ENCODE assay signal across 34 cellular contexts in genomic region chr11:28777126-28777525, GRCh38.
"Had no signal": no experiment of that assay in that cellular context is flagged by ENCODE, and none has a peak within 500 bp of the region (broad histone marks: within the 10 kb centered on the region; RNA-seq: fewer than 3 reads in every experiment).

No MANE protein-coding gene starts in this region.

- H3K4me3 ChIP-seq: adrenal gland, Peyer's patch had no signal

- H3K27me3 ChIP-seq: adrenal gland, Peyer's patch had no signal

- DNase-seq: activated CD4-positive, alpha-beta memory T cell treated with anti-CD3 and anti-CD28 coated beads for 36 hours; activated CD4-positive, alpha-beta T cell treated with anti-CD3 and anti-CD28 coated beads for 36 hours; activated CD4-positive, alpha-beta T cell treated with anti-CD3 and anti-CD28 coated beads, Interleukin-2, amount 50 U/mL, for 1 hour; activated CD8-positive, alpha-beta memory T cell treated with anti-CD3 and anti-CD28 coated beads, Interleukin-2, amount 50 U/mL, for 4 hours; activated gamma-delta T cell treated with Interleukin-2 at 50 U/mL for 16 hours; activated naive CD4-positive, alpha-beta T cell treated with anti-CD3 and anti-CD28 coated beads for 36 hours; activated T-cell treated with anti-CD3 and anti-CD28 coated beads for 4 hours; activated T-cell treated with anti-CD3 and anti-CD28 coated beads, Interleukin-2, amount 50 U/mL, for 4 hours; adrenal gland; central memory CD4-positive, alpha-beta T cell; NCI-H1092 treated with DMSO at 0.1 percent for 48 hours; NCI-H1417; NCI-H146; NCI-H187; NCI-H2029 treated with DMSO at 0.1 percent for 48 hours; NCI-H2107; NCI-H2171; NCI-H510A; NCI-H526; NCI-H748 treated with DMSO at 0.1 percent for 48 hours; NK-92 treated with Interleukin-12 subunit alpha and Interleukin-12 subunit beta, amount 100 ng/mL, for 24 hours; PC-3; Peyer's patch; SIG-M5 had no signal

- H3K27ac ChIP-seq: adrenal gland, Peyer's patch, RWPE1 had no signal

- H3K27ac Mint-ChIP-seq: activated CD4-positive, alpha-beta memory T cell treated with anti-CD3 and anti-CD28 coated beads for 36 hours; activated CD4-positive, alpha-beta T cell treated with anti-CD3 and anti-CD28 coated beads for 36 hours; activated naive CD4-positive, alpha-beta T cell treated with anti-CD3 and anti-CD28 coated beads for 36 hours; activated naive CD4-positive, alpha-beta T cell treated with anti-CD3 and anti-CD28 coated beads, Interleukin-2, amount 50 U/mL, for 72 hours; activated T-helper 1 cell treated with anti-CD3 and anti-CD28 coated beads, Interleukin-12 subunit alpha, Interleukin-12 subunit beta, Interleukin-2, Interleukin-4 antibody, amounts not matched to agents 30 ng/mL and 10 ng/mL and 1 ng/mL, durations not matched to agents 14 hours and 24 hours and 36 hours; brain; T-helper 1 cell treated with Interleukin-12 subunit alpha and Interleukin-12 subunit beta and Interleukin-4 antibody, amounts not matched to agents 30 μg/mL and 1 μg/mL, for 36 hours; T-helper 2 cell treated with Interferon-gamma antibody and Interleukin-4, amounts not matched to agents 5 μg/mL and 100 μg/mL, for 36 hours had no signal

- H3K4me3 Mint-ChIP-seq: activated CD4-positive, alpha-beta memory T cell treated with anti-CD3 and anti-CD28 coated beads for 36 hours; activated CD4-positive, alpha-beta T cell treated with anti-CD3 and anti-CD28 coated beads for 36 hours; activated naive CD4-positive, alpha-beta T cell treated with anti-CD3 and anti-CD28 coated beads for 36 hours; activated T-cell treated with anti-CD3 and anti-CD28 coated beads, Interleukin-2, amount 50 U/mL, for 4 hours; activated T-helper 1 cell treated with anti-CD3 and anti-CD28 coated beads, Interleukin-12 subunit alpha, Interleukin-12 subunit beta, Interleukin-2, Interleukin-4 antibody, amounts not matched to agents 30 ng/mL and 10 ng/mL and 1 ng/mL, durations not matched to agents 14 hours and 24 hours and 36 hours; brain; T-helper 1 cell treated with Interleukin-12 subunit alpha and Interleukin-12 subunit beta and Interleukin-4 antibody, amounts not matched to agents 30 μg/mL and 1 μg/mL, for 36 hours; T-helper 2 cell treated with Interferon-gamma antibody and Interleukin-4, amounts not matched to agents 5 μg/mL and 100 μg/mL, for 36 hours had no signal

- FAIRE-seq: astrocyte, TTC549 had no signal

- H3K36me3 Mint-ChIP-seq: activated CD4-positive, alpha-beta memory T cell treated with anti-CD3 and anti-CD28 coated beads for 36 hours; brain had no signal

- H3K4me1 ChIP-seq: adrenal gland, Peyer's patch had no signal

- ATAC-seq: activated CD4-positive, alpha-beta T cell treated with anti-CD3 and anti-CD28 coated beads for 36 hours; activated CD4-positive, CD25-positive, alpha-beta regulatory T cell treated with anti-CD3 and anti-CD28 coated beads, Interleukin-2, amount 50 U/mL, for 24 hours; activated naive CD4-positive, alpha-beta T cell treated with anti-CD3 and anti-CD28 coated beads, Interleukin-2, amount 50 U/mL, for 72 hours; activated T-cell treated with anti-CD3 and anti-CD28 coated beads, Interleukin-2, amount 50 U/mL, for 4 hours; PC-3; Right ventricle myocardium inferior had no signal

- H3K9me3 ChIP-seq: adrenal gland, Peyer's patch had no signal

- H3K4me1 Mint-ChIP-seq: activated CD4-positive, alpha-beta T cell treated with anti-CD3 and anti-CD28 coated beads for 36 hours; brain had no signal

- H3K27me3 Mint-ChIP-seq: activated CD4-positive, alpha-beta memory T cell treated with anti-CD3 and anti-CD28 coated beads for 36 hours; activated CD4-positive, alpha-beta T cell treated with anti-CD3 and anti-CD28 coated beads for 36 hours had no signal

- H3K36me3 ChIP-seq: adrenal gland, Peyer's patch had no signal
